Comparison of ENCODE assay signal across 25 cellular contexts in genomic region chr20:3857405-3857804, GRCh38. TPM values are rescaled to one million over a fixed set of nuclear protein-coding genes. Genes with fewer than 3 reads are reported as not detected.
DNase-seq lines count a peak whose midpoint lies in the region; ATAC-seq, FAIRE-seq and TF ChIP-seq lines count a peak whose summit lies in the region.
"Had no signal": no experiment of that assay in that cellular context is flagged by ENCODE, and none has a peak within 500 bp of the region (broad histone marks: within the 10 kb centered on the region; RNA-seq: fewer than 3 reads in every experiment).

No MANE protein-coding gene starts in this region.

- no peak for TF ChIP-seq CTCF in HepG2 (CRISPR knock-in tag; IDR thresholded peaks at IDR 0.05)
- no peak for TF ChIP-seq CTCF in right lobe of liver (IDR thresholded peaks at IDR 0.05)
- TF ChIP-seq CTCF in RWPE1 (conservative IDR thresholded peaks at IDR 0.05; ENCODE audit: low read depth) = no peak
- no peak for TF ChIP-seq CTCF in esophagus squamous epithelium (IDR thresholded peaks at IDR 0.05)

- no peaks in the 10 kb centered on the region for H3K79me2 ChIP-seq in HepG2 (ENCODE audit: insufficient read depth, low read length)

- H3K27ac Mint-ChIP-seq in stimulated activated naive CD8-positive, alpha-beta T cell treated with anti-CD3 and anti-CD28 coated beads, Interleukin-15, amount 100 ng/mL, for 72 hours = no peak overlapping the region
- H3K27ac Mint-ChIP-seq in stimulated activated effector memory CD8-positive, alpha-beta T cell treated with anti-CD3 and anti-CD28 coated beads, Interleukin-12 subunit alpha, Interleukin-12 subunit beta, amount 100 ng/mL, for 72 hours = no peak overlapping the region
- H3K27ac Mint-ChIP-seq: activated CD8-positive, alpha-beta T cell treated with anti-CD3 and anti-CD28 coated beads for 36 hours; activated naive CD4-positive, alpha-beta T cell treated with anti-CD3 and anti-CD28 coated beads for 36 hours; memory B cell had no signal

- POLR2A ChIA-PET in HepG2 (lab: Yijun Ruan, JAX) = interaction anchor here (1.0 kb wide), 1 partner anchor 10 kb away, joined by 4 read pairs; no protein-coding TSS in a partner anchor
- POLR2A ChIA-PET in RWPE1 (lab: Yijun Ruan, JAX; ENCODE audit: low non-redundant PET) = no interaction called here

- TF ChIP-seq EP300 in HepG2 (IDR thresholded peaks at IDR 0.05; ENCODE audit: low read depth in 2 of 2, low read length in 2 of 2) (no peak), HepG2 (CRISPR knock-in tag; IDR thresholded peaks at IDR 0.05; ENCODE audit: borderline replicate concordance) (no peak)

- TF ChIP-seq POLR2A in HepG2 (IDR thresholded peaks at IDR 0.05; ENCODE audit: insufficient read depth in 1 of 2, low read depth in 2 of 2, low read length in 2 of 2) = no peak
- TF ChIP-seq POLR2A in right lobe of liver (IDR thresholded peaks at IDR 0.05) = no peak
- TF ChIP-seq POLR2A in esophagus squamous epithelium (IDR thresholded peaks at IDR 0.05) = no peak

- no peak for DNase-seq in HepG2 (ENCODE audit: low spot score)
- DNase-seq in right lobe of liver = no peak
- peak; percentile 89 for DNase-seq in NCI-H2029 treated with DMSO at 0.1 percent for 48 hours (lab: John Stamatoyannopoulos, UW)
- no peak for DNase-seq in RWPE1 (ENCODE audit: low spot score)
- no peak for DNase-seq in stimulated activated naive CD8-positive, alpha-beta T cell treated with anti-CD3 and anti-CD28 coated beads, Interleukin-15, amount 100 ng/mL, for 72 hours
- DNase-seq in stimulated activated effector memory CD8-positive, alpha-beta T cell treated with anti-CD3 and anti-CD28 coated beads, Interleukin-12 subunit alpha, Interleukin-12 subunit beta, amount 100 ng/mL, for 72 hours (ENCODE audit: low spot score in 2 of 2) = no peak
- no peak for DNase-seq in esophagus squamous epithelium (lab: John Stamatoyannopoulos, UW)
- DNase-seq: activated CD8-positive, alpha-beta T cell treated with anti-CD3 and anti-CD28 coated beads for 36 hours; activated naive CD4-positive, alpha-beta T cell treated with anti-CD3 and anti-CD28 coated beads for 36 hours; activated T-cell treated with anti-CD3 and anti-CD28 coated beads, Interleukin-2, amount 50 U/mL, for 1 hour; aorta; effector CD8-positive, alpha-beta T cell; IMR-90; kidney; naive B cell; NCI-H2171; retina had no signal

- no peak for FAIRE-seq in HepG2 (lab: Jason Lieb, UNC)
- FAIRE-seq: kidney, urothelium cell line had no signal

- H3K27me3 ChIP-seq in HepG2 (ENCODE audit: control insufficient read depth in 1 of 2, insufficient read depth in 2 of 2, low read length in 2 of 2) (no peaks in the 10 kb centered on the region), right lobe of liver (no peaks in the 10 kb centered on the region), esophagus squamous epithelium (no peaks in the 10 kb centered on the region)
- H3K27me3 ChIP-seq: esophagus muscularis mucosa, gastroesophageal sphincter had no signal

- no peak overlapping the region for H3K4me3 Mint-ChIP-seq in stimulated activated naive CD8-positive, alpha-beta T cell treated with anti-CD3 and anti-CD28 coated beads, Interleukin-15, amount 100 ng/mL, for 72 hours
- H3K4me3 Mint-ChIP-seq in stimulated activated effector memory CD8-positive, alpha-beta T cell treated with anti-CD3 and anti-CD28 coated beads, Interleukin-12 subunit alpha, Interleukin-12 subunit beta, amount 100 ng/mL, for 72 hours = no peak overlapping the region
- H3K4me3 Mint-ChIP-seq: activated CD8-positive, alpha-beta T cell treated with anti-CD3 and anti-CD28 coated beads for 36 hours; activated naive CD4-positive, alpha-beta T cell treated with anti-CD3 and anti-CD28 coated beads for 36 hours; memory B cell; WTC11 had no signal

- WGBS in HepG2 (ENCODE audit: low lambda C conversion rate) = 92% methylated on average over 14 of the region's 14 CpGs
- 78% methylated on average over 1 of the region's 14 CpGs for WGBS in right lobe of liver (ENCODE audit: insufficient coverage, low coverage, low lambda C conversion rate, missing lambda C conversion rate)
- 82 to 89% methylated on average over 9 to 12 of the region's 14 CpGs for WGBS in esophagus squamous epithelium, 2 donors

- H3K27ac ChIP-seq in HepG2 (ENCODE audit: extremely low read length, insufficient read depth, low read length) (no peak overlapping the region), right lobe of liver (no peak overlapping the region), RWPE1 (peak overlapping the region; percentile 1; the same call in 1 of the 2 replicates), esophagus squamous epithelium (no peak overlapping the region)
- H3K27ac ChIP-seq: esophagus muscularis mucosa, gastroesophageal sphincter, SK-N-MC had no signal

- no peak overlapping the region for H2AFZ ChIP-seq in HepG2 (ENCODE audit: low read length)

- no peak overlapping the region for H3K9ac ChIP-seq in HepG2 (ENCODE audit: insufficient read depth, low read depth, low read length)

- in situ Hi-C loops in HepG2 (cut with HindIII; ENCODE audit: extremely low pct_ligation_motif_present, low pct_unique_long_range_greater_than_20kb) = no loop called here

- peaks cover 31 to 44% of the 10 kb centered on the region in 2 experiments for H3K36me3 ChIP-seq in HepG2 (replicated peaks in 1 of 2; ENCODE audit: control insufficient read depth in 1 of 2, insufficient read depth in 2 of 2, low read length in 2 of 2)
- peaks cover 0 to 68% (median 22%) of the 10 kb centered on the region in 4 donors for H3K36me3 ChIP-seq in right lobe of liver
- H3K36me3 ChIP-seq in esophagus squamous epithelium = peaks cover 31 to 83% (median 49%) of the 10 kb centered on the region in 3 donors

- H3K4me1 Mint-ChIP-seq in stimulated activated naive CD8-positive, alpha-beta T cell treated with anti-CD3 and anti-CD28 coated beads, Interleukin-15, amount 100 ng/mL, for 72 hours = peaks cover 6% of the 10 kb centered on the region
- peaks cover 16% of the 10 kb centered on the region for H3K4me1 Mint-ChIP-seq in stimulated activated effector memory CD8-positive, alpha-beta T cell treated with anti-CD3 and anti-CD28 coated beads, Interleukin-12 subunit alpha, Interleukin-12 subunit beta, amount 100 ng/mL, for 72 hours

- H3K9me3 ChIP-seq in HepG2 (ENCODE audit: low read length) (no peaks in the 10 kb centered on the region), right lobe of liver (no peaks in the 10 kb centered on the region), esophagus squamous epithelium (no peaks in the 10 kb centered on the region)
- H3K9me3 ChIP-seq: esophagus muscularis mucosa, gastroesophageal sphincter had no signal

- TF ChIP-seq RAD21 in HepG2 (CRISPR knock-in tag; IDR thresholded peaks at IDR 0.05) = no peak

- H3K4me1 ChIP-seq in HepG2 (ENCODE audit: insufficient read depth, low read length) = peaks cover 24% of the 10 kb centered on the region
- peaks cover 0 to 5% (median 0%) of the 10 kb centered on the region in 4 donors for H3K4me1 ChIP-seq in right lobe of liver
- H3K4me1 ChIP-seq in esophagus squamous epithelium = peaks cover 0 to 20% (median 0%) of the 10 kb centered on the region in 3 donors

- H3K9me3 Mint-ChIP-seq in stimulated activated naive CD8-positive, alpha-beta T cell treated with anti-CD3 and anti-CD28 coated beads, Interleukin-15, amount 100 ng/mL, for 72 hours = no peaks in the 10 kb centered on the region
- H3K9me3 Mint-ChIP-seq in stimulated activated effector memory CD8-positive, alpha-beta T cell treated with anti-CD3 and anti-CD28 coated beads, Interleukin-12 subunit alpha, Interleukin-12 subunit beta, amount 100 ng/mL, for 72 hours = no peaks in the 10 kb centered on the region
- H3K9me3 Mint-ChIP-seq: activated CD8-positive, alpha-beta T cell treated with anti-CD3 and anti-CD28 coated beads for 36 hours; activated naive CD4-positive, alpha-beta T cell treated with anti-CD3 and anti-CD28 coated beads for 36 hours; memory B cell; naive B cell had no signal

- no peaks in the 10 kb centered on the region for H3K27me3 Mint-ChIP-seq in stimulated activated naive CD8-positive, alpha-beta T cell treated with anti-CD3 and anti-CD28 coated beads, Interleukin-15, amount 100 ng/mL, for 72 hours
- H3K27me3 Mint-ChIP-seq: activated CD8-positive, alpha-beta T cell treated with anti-CD3 and anti-CD28 coated beads for 36 hours; memory B cell; naive B cell had no signal

- H3K4me2 ChIP-seq in HepG2 (ENCODE audit: low read depth, low read length) = no peak overlapping the region

- H4K20me1 ChIP-seq in HepG2 (ENCODE audit: insufficient read depth, low read length) = no peaks in the 10 kb centered on the region

- ATAC-seq in HepG2 = no peak
- no peak for ATAC-seq in right lobe of liver
- no peak for ATAC-seq in stimulated activated naive CD8-positive, alpha-beta T cell treated with anti-CD3 and anti-CD28 coated beads, Interleukin-15, amount 100 ng/mL, for 72 hours
- ATAC-seq in stimulated activated effector memory CD8-positive, alpha-beta T cell treated with anti-CD3 and anti-CD28 coated beads, Interleukin-12 subunit alpha, Interleukin-12 subunit beta, amount 100 ng/mL, for 72 hours = no peak
- no peak for ATAC-seq in HG03097 (IDR thresholded peaks at IDR 0.05; ENCODE audit: low FRiP score, unreplicated experiment)
- ATAC-seq: activated CD8-positive, alpha-beta T cell treated with anti-CD3 and anti-CD28 coated beads for 36 hours; gastroesophageal sphincter; Panc1; WTC11 had no signal

- intact Hi-C loops in HepG2 (cut with micrococcal nuclease; ENCODE audit: unreplicated experiment) = no loop called here
- intact Hi-C loops in right lobe of liver (cut with DNase I) = no loop called here
- intact Hi-C loops in esophagus squamous epithelium (cut with DNase I) = no loop called here

- no peak overlapping the region for H3K4me3 ChIP-seq in HepG2 (replicated peaks in 1 of 3; ENCODE audit: insufficient read depth in 1 of 3, low read depth in 2 of 3, low read length in 3 of 3)
- no peak overlapping the region for H3K4me3 ChIP-seq in right lobe of liver
- H3K4me3 ChIP-seq in esophagus squamous epithelium = no peak overlapping the region
- H3K4me3 ChIP-seq: esophagus muscularis mucosa, gastroesophageal sphincter, SK-N-MC had no signal

- no TSS peak for BruUV-seq in HepG2 (replicated peaks; lab: Mats Ljungman, UMichigan)

- H3K36me3 Mint-ChIP-seq in stimulated activated effector memory CD8-positive, alpha-beta T cell treated with anti-CD3 and anti-CD28 coated beads, Interleukin-12 subunit alpha, Interleukin-12 subunit beta, amount 100 ng/mL, for 72 hours = peaks cover 84% of the 10 kb centered on the region

- CTCF ChIA-PET in HepG2 (lab: Yijun Ruan, JAX; ENCODE audit: low intra/inter-chr PET ratio, low total read pairs) (no interaction called here), RWPE1 (lab: Yijun Ruan, JAX) (no interaction called here)

RNA-seq across cellular contexts. Expression of gene MAVS, which starts 10.8 kb away (rescaled TPM):
- 36.6 and 44.4 TPM in 2 replicates for total RNA-seq in HepG2 (2016; rRNA removed; fragmentation: Illumina TruSeq; extraction: Trizol)
- total RNA-seq in HepG2 (2016; cell fraction: cytosol; rRNA removed; fragmentation: Illumina TruSeq; extraction: Trizol; ENCODE audit: low read depth) = 4.7 and 5.3 TPM in 2 replicates
- total RNA-seq in HepG2 (2016; cell fraction: insoluble cytoplasmic fraction; rRNA removed; fragmentation: Illumina TruSeq; extraction: Trizol) = 37.6 and 37.9 TPM in 2 replicates
- 17.4 and 17.9 TPM in 2 replicates for total RNA-seq in HepG2 (2016; cell fraction: membrane; rRNA removed; fragmentation: Illumina TruSeq; extraction: Trizol)
- 23.6 and 27.3 TPM in 2 replicates for total RNA-seq in HepG2 (2016; cell fraction: nucleus; rRNA removed; fragmentation: Illumina TruSeq; extraction: Trizol)
- polyA plus RNA-seq in HepG2 (2011; rRNA removed) = 27.3 and 27.8 TPM in 2 replicates
- 15.7 and 16.8 TPM in 2 replicates for polyA plus RNA-seq in HepG2 (2011; cell fraction: cytosol; rRNA removed)
- 36.4 and 42.5 TPM in 2 replicates for polyA plus RNA-seq in HepG2 (2011; cell fraction: nucleus; rRNA removed)
- polyA plus RNA-seq in HepG2 (2012) = 18.3 and 22.8 TPM in 2 replicates
- polyA plus RNA-seq in HepG2 (2016; cell fraction: cytosol; fragmentation: Illumina TruSeq; extraction: Trizol; ENCODE audit: low read depth) = 2.6 TPM in 2 replicates
- polyA plus RNA-seq in HepG2 (2016; cell fraction: insoluble cytoplasmic fraction; fragmentation: Illumina TruSeq; extraction: Trizol; ENCODE audit: low read depth) = 25.4 and 30.9 TPM in 2 replicates
- 6.2 and 7.0 TPM in 2 replicates for polyA plus RNA-seq in HepG2 (2016; cell fraction: membrane; fragmentation: Illumina TruSeq; extraction: Trizol; ENCODE audit: low read depth)
- polyA plus RNA-seq in HepG2 (2016; cell fraction: nucleus; fragmentation: Illumina TruSeq; extraction: Trizol; ENCODE audit: insufficient read depth, low read depth) = 35.3 and 39.8 TPM in 2 replicates
- polyA minus RNA-seq in HepG2 (2011; rRNA and poly(A)+ RNA removed; ENCODE audit: low replicate concordance) = 25.5 and 99.2 TPM in 2 replicates
- polyA minus RNA-seq in HepG2 (2011; cell fraction: cytosol; rRNA and poly(A)+ RNA removed) = 36.0 and 39.4 TPM in 2 replicates
- 27.7 and 33.1 TPM in 2 replicates for polyA minus RNA-seq in HepG2 (2011; cell fraction: nucleus; rRNA and poly(A)+ RNA removed)
- total RNA-seq in right lobe of liver = 10 to 100 TPM; 10.1 to 20.4 (median 17.0) TPM
- total RNA-seq in esophagus squamous epithelium = 10 to 100 TPM; 14.9 to 31.3 (median 17.2) TPM

RNA-seq across cellular contexts. Expression of gene PANK2, which starts 31.8 kb away (rescaled TPM):
- total RNA-seq in HepG2 (2016; rRNA removed; fragmentation: Illumina TruSeq; extraction: Trizol) = 123 and 127 TPM in 2 replicates
- 91.5 and 107 TPM in 2 replicates for total RNA-seq in HepG2 (2016; cell fraction: cytosol; rRNA removed; fragmentation: Illumina TruSeq; extraction: Trizol; ENCODE audit: low read depth)
- 126 TPM in 2 replicates for total RNA-seq in HepG2 (2016; cell fraction: insoluble cytoplasmic fraction; rRNA removed; fragmentation: Illumina TruSeq; extraction: Trizol)
- 107 and 121 TPM in 2 replicates for total RNA-seq in HepG2 (2016; cell fraction: membrane; rRNA removed; fragmentation: Illumina TruSeq; extraction: Trizol)
- total RNA-seq in HepG2 (2016; cell fraction: nucleus; rRNA removed; fragmentation: Illumina TruSeq; extraction: Trizol) = 89.8 and 90.2 TPM in 2 replicates
- 31.2 and 39.2 TPM in 2 replicates for polyA plus RNA-seq in HepG2 (2011; rRNA removed)
- 23.0 and 31.7 TPM in 2 replicates for polyA plus RNA-seq in HepG2 (2011; cell fraction: cytosol; rRNA removed)
- polyA plus RNA-seq in HepG2 (2011; cell fraction: nucleus; rRNA removed) = 41.6 and 42.6 TPM in 2 replicates
- polyA plus RNA-seq in HepG2 (2012) = 57.3 and 61.8 TPM in 2 replicates
- polyA plus RNA-seq in HepG2 (2016; cell fraction: cytosol; fragmentation: Illumina TruSeq; extraction: Trizol; ENCODE audit: low read depth) = 37.8 and 43.1 TPM in 2 replicates
- 105 and 120 TPM in 2 replicates for polyA plus RNA-seq in HepG2 (2016; cell fraction: insoluble cytoplasmic fraction; fragmentation: Illumina TruSeq; extraction: Trizol; ENCODE audit: low read depth)
- 70.7 and 71.1 TPM in 2 replicates for polyA plus RNA-seq in HepG2 (2016; cell fraction: membrane; fragmentation: Illumina TruSeq; extraction: Trizol; ENCODE audit: low read depth)
- polyA plus RNA-seq in HepG2 (2016; cell fraction: nucleus; fragmentation: Illumina TruSeq; extraction: Trizol; ENCODE audit: insufficient read depth, low read depth) = 77.9 and 84.3 TPM in 2 replicates
- polyA minus RNA-seq in HepG2 (2011; rRNA and poly(A)+ RNA removed; ENCODE audit: low replicate concordance) = 24.2 and 40.6 TPM in 2 replicates
- 23.3 and 28.9 TPM in 2 replicates for polyA minus RNA-seq in HepG2 (2011; cell fraction: cytosol; rRNA and poly(A)+ RNA removed)
- 83.4 and 101 TPM in 2 replicates for polyA minus RNA-seq in HepG2 (2011; cell fraction: nucleus; rRNA and poly(A)+ RNA removed)
- 10 to 100 TPM; 13.0 to 17.8 (median 13.8) TPM for total RNA-seq in right lobe of liver
- total RNA-seq in esophagus squamous epithelium = 10 to 100 TPM; 39.4 to 49.1 (median 46.2) TPM

RNA-seq across cellular contexts. Expression of gene AP5S1, which starts 37.1 kb away (rescaled TPM):
- total RNA-seq in HepG2 (2016; rRNA removed; fragmentation: Illumina TruSeq; extraction: Trizol) = 23.2 and 23.7 TPM in 2 replicates
- total RNA-seq in HepG2 (2016; cell fraction: cytosol; rRNA removed; fragmentation: Illumina TruSeq; extraction: Trizol; ENCODE audit: low read depth) = 6.5 and 6.6 TPM in 2 replicates
- 20.8 and 26.3 TPM in 2 replicates for total RNA-seq in HepG2 (2016; cell fraction: insoluble cytoplasmic fraction; rRNA removed; fragmentation: Illumina TruSeq; extraction: Trizol)
- total RNA-seq in HepG2 (2016; cell fraction: membrane; rRNA removed; fragmentation: Illumina TruSeq; extraction: Trizol) = 15.6 and 19.4 TPM in 2 replicates
- total RNA-seq in HepG2 (2016; cell fraction: nucleus; rRNA removed; fragmentation: Illumina TruSeq; extraction: Trizol) = 14.1 and 15.3 TPM in 2 replicates
- 7.9 and 9.1 TPM in 2 replicates for polyA plus RNA-seq in HepG2 (2011; rRNA removed)
- polyA plus RNA-seq in HepG2 (2011; cell fraction: cytosol; rRNA removed) = 6.7 and 9.3 TPM in 2 replicates
- 13.1 and 17.4 TPM in 2 replicates for polyA plus RNA-seq in HepG2 (2011; cell fraction: nucleus; rRNA removed)
- polyA plus RNA-seq in HepG2 (2012) = 6.2 and 7.2 TPM in 2 replicates
- polyA plus RNA-seq in HepG2 (2016; cell fraction: cytosol; fragmentation: Illumina TruSeq; extraction: Trizol; ENCODE audit: low read depth) = 6.5 and 8.5 TPM in 2 replicates
- 20.4 and 21.3 TPM in 2 replicates for polyA plus RNA-seq in HepG2 (2016; cell fraction: insoluble cytoplasmic fraction; fragmentation: Illumina TruSeq; extraction: Trizol; ENCODE audit: low read depth)
- 13.2 and 17.0 TPM in 2 replicates for polyA plus RNA-seq in HepG2 (2016; cell fraction: membrane; fragmentation: Illumina TruSeq; extraction: Trizol; ENCODE audit: low read depth)
- 18.0 and 19.1 TPM in 2 replicates for polyA plus RNA-seq in HepG2 (2016; cell fraction: nucleus; fragmentation: Illumina TruSeq; extraction: Trizol; ENCODE audit: insufficient read depth, low read depth)
- polyA minus RNA-seq in HepG2 (2011; rRNA and poly(A)+ RNA removed; ENCODE audit: low replicate concordance) = 15.2 and 46.1 TPM in 2 replicates
- 8.3 and 11.6 TPM in 2 replicates for polyA minus RNA-seq in HepG2 (2011; cell fraction: cytosol; rRNA and poly(A)+ RNA removed)
- polyA minus RNA-seq in HepG2 (2011; cell fraction: nucleus; rRNA and poly(A)+ RNA removed) = 23.7 and 26.3 TPM in 2 replicates
- 10 to 100 TPM in 3 of 6 experiments, 1 to 10 TPM in 3; 7.7 to 16.1 (median 9.5) TPM for total RNA-seq in right lobe of liver
- total RNA-seq in esophagus squamous epithelium = 10 to 100 TPM in 2 of 4 donors, 1 to 10 TPM in 2; 5.8 to 12.8 (median 10.4) TPM
